Comparison of ENCODE assay signal across 1 cellular context in the genomic region with DNA sequence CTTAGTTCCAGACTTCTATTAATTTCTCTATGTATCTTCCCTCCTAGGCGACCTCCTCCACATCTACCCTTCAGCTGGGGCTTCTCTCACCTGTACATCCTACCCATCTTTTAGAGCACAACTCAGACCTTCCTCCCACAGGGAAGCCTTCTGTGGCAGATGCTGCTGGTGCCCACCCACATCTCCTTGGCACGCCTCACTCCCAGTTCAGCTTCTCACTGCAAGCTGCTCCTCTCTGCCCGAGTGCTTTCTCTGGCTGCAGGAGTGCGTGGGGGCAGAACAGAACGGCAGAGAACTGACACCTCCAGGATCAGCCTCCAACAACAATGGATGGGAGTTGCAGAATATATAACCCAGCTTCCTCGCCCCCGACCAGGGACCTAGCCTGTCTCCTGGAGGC.
TF ChIP-seq lines count a peak whose summit lies in the region.

No MANE protein-coding gene starts in this region.

TF ChIP-seq in SK-N-SH treated with all-trans-retinoic acid at 6 μM for 48 hours, 23 proteins besides CTCF, POLR2A, EP300 and RAD21 (continued from another document):
- TF ChIP-seq, protein P1, sequence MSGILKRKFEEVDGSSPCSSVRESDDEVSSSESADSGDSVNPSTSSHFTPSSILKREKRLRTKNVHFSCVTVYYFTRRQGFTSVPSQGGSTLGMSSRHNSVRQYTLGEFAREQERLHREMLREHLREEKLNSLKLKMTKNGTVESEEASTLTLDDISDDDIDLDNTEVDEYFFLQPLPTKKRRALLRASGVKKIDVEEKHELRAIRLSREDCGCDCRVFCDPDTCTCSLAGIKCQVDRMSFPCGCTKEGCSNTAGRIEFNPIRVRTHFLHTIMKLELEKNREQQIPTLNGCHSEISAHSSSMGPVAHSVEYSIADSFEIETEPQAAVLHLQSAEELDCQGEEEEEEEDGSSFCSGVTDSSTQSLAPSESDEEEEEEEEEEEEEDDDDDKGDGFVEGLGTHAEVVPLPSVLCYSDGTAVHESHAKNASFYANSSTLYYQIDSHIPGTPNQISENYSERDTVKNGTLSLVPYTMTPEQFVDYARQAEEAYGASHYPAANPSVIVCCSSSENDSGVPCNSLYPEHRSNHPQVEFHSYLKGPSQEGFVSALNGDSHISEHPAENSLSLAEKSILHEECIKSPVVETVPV (CRISPR knock-in tag; IDR thresholded peaks at IDR 0.05) = no peak
- TF ChIP-seq, protein P2, sequence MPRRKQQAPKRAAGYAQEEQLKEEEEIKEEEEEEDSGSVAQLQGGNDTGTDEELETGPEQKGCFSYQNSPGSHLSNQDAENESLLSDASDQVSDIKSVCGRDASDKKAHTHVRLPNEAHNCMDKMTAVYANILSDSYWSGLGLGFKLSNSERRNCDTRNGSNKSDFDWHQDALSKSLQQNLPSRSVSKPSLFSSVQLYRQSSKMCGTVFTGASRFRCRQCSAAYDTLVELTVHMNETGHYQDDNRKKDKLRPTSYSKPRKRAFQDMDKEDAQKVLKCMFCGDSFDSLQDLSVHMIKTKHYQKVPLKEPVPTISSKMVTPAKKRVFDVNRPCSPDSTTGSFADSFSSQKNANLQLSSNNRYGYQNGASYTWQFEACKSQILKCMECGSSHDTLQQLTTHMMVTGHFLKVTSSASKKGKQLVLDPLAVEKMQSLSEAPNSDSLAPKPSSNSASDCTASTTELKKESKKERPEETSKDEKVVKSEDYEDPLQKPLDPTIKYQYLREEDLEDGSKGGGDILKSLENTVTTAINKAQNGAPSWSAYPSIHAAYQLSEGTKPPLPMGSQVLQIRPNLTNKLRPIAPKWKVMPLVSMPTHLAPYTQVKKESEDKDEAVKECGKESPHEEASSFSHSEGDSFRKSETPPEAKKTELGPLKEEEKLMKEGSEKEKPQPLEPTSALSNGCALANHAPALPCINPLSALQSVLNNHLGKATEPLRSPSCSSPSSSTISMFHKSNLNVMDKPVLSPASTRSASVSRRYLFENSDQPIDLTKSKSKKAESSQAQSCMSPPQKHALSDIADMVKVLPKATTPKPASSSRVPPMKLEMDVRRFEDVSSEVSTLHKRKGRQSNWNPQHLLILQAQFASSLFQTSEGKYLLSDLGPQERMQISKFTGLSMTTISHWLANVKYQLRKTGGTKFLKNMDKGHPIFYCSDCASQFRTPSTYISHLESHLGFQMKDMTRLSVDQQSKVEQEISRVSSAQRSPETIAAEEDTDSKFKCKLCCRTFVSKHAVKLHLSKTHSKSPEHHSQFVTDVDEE (CRISPR knock-in tag; IDR thresholded peaks at IDR 0.05) = no peak
- TF ChIP-seq ZFP30 (CRISPR knock-in tag; IDR thresholded peaks at IDR 0.05) = no peak
- no peak for TF ChIP-seq ZNF70 (CRISPR knock-in tag; IDR thresholded peaks at IDR 0.05)
- TF ChIP-seq ZNF565 (CRISPR knock-in tag; conservative IDR thresholded peaks at IDR 0.05; ENCODE audit: low read depth) = no peak
- TF ChIP-seq, protein P3, sequence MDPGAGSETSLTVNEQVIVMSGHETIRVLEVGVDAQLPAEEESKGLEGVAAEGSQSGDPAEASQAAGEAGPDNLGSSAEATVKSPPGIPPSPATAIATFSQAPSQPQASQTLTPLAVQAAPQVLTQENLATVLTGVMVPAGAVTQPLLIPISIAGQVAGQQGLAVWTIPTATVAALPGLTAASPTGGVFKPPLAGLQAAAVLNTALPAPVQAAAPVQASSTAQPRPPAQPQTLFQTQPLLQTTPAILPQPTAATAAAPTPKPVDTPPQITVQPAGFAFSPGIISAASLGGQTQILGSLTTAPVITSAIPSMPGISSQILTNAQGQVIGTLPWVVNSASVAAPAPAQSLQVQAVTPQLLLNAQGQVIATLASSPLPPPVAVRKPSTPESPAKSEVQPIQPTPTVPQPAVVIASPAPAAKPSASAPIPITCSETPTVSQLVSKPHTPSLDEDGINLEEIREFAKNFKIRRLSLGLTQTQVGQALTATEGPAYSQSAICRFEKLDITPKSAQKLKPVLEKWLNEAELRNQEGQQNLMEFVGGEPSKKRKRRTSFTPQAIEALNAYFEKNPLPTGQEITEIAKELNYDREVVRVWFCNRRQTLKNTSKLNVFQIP (CRISPR knock-in tag; IDR thresholded peaks at IDR 0.05; ENCODE audit: borderline replicate concordance, low read depth) = no peak
- no peak for TF ChIP-seq RARB (CRISPR knock-in tag; IDR thresholded peaks at IDR 0.05)
